2 cellular contexts compared by ENCODE assay signal in the genomic region with DNA sequence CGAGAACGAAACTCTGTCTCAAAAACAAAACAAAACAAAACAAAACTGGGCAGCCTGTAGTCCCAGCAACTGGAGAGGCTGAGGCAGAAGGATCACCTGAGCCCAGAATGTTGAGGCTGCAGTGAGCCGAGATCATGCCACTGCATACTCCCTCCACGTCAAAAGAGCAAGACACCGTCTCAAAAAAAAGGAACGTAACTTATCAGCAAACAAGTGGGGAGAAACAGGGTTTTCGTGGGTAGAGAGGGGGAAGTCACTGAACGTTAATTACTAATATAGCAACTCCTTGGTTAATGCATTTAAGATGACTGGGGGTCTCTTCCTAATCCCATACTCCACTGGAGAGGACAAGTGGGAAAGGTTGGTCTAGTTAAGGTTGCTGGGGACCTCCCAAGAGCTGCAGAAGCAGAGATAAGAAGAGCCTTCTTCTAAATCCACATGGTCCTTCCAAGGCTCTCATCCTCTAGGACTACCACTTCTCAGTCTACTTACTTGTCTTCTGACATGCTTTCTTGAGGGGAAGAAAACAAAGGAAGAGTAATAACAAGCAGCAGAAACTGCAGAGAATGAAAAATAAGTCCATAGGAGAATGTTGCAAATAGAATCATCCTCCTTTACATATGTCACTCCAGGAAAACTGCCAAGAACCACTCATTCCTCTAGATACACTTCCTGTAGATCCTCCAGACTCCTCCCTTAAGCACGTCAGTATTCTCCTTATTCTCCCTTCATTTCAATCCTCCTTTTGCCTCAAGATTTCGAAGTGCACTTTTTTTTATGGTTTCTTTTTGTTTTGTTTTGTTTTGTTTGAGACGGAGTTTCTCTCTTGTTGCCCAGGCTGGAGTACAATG.
TF ChIP-seq lines count a peak whose summit lies in the region.

No MANE protein-coding gene starts in this region.

TF ChIP-seq in IMR-90, 13 proteins besides CTCF, POLR2A, EP300 and RAD21:
- TF ChIP-seq SMC3 (IDR thresholded peaks at IDR 0.05; ENCODE audit: low read depth, low read length) = no peak
- TF ChIP-seq ELK1 (IDR thresholded peaks at IDR 0.05; ENCODE audit: borderline replicate concordance, low read depth, low read length) = no peak
- peak; percentile 26; the same call in 1 of the 2 replicates for TF ChIP-seq CEBPB (IDR thresholded peaks at IDR 0.05; ENCODE audit: low read depth, low read length)

TF ChIP-seq in WTC11, 78 proteins besides CTCF, POLR2A, EP300 and RAD21:
- no peak for TF ChIP-seq ETV6 (CRISPR knock-in tag; IDR thresholded peaks at IDR 0.05)
- TF ChIP-seq GRHL2 (CRISPR knock-in tag; IDR thresholded peaks at IDR 0.05; ENCODE audit: insufficient replicate concordance, severe bottlenecking) = no peak
- no peak for TF ChIP-seq ATF3 (CRISPR knock-in tag; conservative IDR thresholded peaks at IDR 0.05)
- TF ChIP-seq GABPB1 (CRISPR knock-in tag; IDR thresholded peaks at IDR 0.05) = no peak
- TF ChIP-seq ESRRA (CRISPR knock-in tag; IDR thresholded peaks at IDR 0.05; ENCODE audit: borderline replicate concordance) = no peak
- TF ChIP-seq, protein P1, sequence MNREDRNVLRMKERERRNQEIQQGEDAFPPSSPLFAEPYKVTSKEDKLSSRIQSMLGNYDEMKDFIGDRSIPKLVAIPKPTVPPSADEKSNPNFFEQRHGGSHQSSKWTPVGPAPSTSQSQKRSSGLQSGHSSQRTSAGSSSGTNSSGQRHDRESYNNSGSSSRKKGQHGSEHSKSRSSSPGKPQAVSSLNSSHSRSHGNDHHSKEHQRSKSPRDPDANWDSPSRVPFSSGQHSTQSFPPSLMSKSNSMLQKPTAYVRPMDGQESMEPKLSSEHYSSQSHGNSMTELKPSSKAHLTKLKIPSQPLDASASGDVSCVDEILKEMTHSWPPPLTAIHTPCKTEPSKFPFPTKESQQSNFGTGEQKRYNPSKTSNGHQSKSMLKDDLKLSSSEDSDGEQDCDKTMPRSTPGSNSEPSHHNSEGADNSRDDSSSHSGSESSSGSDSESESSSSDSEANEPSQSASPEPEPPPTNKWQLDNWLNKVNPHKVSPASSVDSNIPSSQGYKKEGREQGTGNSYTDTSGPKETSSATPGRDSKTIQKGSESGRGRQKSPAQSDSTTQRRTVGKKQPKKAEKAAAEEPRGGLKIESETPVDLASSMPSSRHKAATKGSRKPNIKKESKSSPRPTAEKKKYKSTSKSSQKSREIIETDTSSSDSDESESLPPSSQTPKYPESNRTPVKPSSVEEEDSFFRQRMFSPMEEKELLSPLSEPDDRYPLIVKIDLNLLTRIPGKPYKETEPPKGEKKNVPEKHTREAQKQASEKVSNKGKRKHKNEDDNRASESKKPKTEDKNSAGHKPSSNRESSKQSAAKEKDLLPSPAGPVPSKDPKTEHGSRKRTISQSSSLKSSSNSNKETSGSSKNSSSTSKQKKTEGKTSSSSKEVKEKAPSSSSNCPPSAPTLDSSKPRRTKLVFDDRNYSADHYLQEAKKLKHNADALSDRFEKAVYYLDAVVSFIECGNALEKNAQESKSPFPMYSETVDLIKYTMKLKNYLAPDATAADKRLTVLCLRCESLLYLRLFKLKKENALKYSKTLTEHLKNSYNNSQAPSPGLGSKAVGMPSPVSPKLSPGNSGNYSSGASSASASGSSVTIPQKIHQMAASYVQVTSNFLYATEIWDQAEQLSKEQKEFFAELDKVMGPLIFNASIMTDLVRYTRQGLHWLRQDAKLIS (CRISPR knock-in tag; IDR thresholded peaks at IDR 0.05; ENCODE audit: borderline replicate concordance) = no peak
- TF ChIP-seq PRRX2 (CRISPR knock-in tag; IDR thresholded peaks at IDR 0.05) = no peak
- no peak for TF ChIP-seq EMX1 (CRISPR knock-in tag; IDR thresholded peaks at IDR 0.05)
